In genomic region chr15:55993111-55993803, GRCh38 we compare ENCODE assay signal across 8 cellular contexts. TPM values are rescaled to one million over a fixed set of nuclear protein-coding genes. Genes with fewer than 3 reads are reported as not detected.
DNase-seq lines count a peak whose midpoint lies in the region; ATAC-seq and TF ChIP-seq lines count a peak whose summit lies in the region.

NEDD4 (minus strand) TSS chr15:55993612; CDS start chr15:55993555, 57 bp downstream.

- no peaks in the 10 kb centered on the region for H3K9me3 Mint-ChIP-seq in type B pancreatic cell

- H3K4me3 ChIP-seq in GM08714 (ENCODE audit: low read length): peak within 1 kb of the TSS; percentile 91
- peak within 1 kb of the TSS; percentile 59 for H3K4me3 ChIP-seq in NB4 (ENCODE audit: low read depth, low read length)
- H3K4me3 ChIP-seq in heart left ventricle: peak within 1 kb of the TSS; percentile 63 to 96 (median 84)

- 0 to 1% (median 1%) methylated on average over 66 to 83 of the region's 83 CpGs for WGBS in adipose tissue, 3 donors
- WGBS in heart left ventricle, 4 donors: 0 to 1% (median 0%) methylated on average over 17 to 83 of the region's 83 CpGs

- H3K36me3 Mint-ChIP-seq in type B pancreatic cell: peaks cover 4% of the 10 kb centered on the region

- TF ChIP-seq POLR2A in NB4 (IDR thresholded peaks at IDR 0.05; ENCODE audit: extremely low read depth, insufficient read length) (no peak), heart left ventricle (IDR thresholded peaks at IDR 0.05) (peak in 1 of 2 donors; percentile 64)

- H3K4me3 Mint-ChIP-seq in type B pancreatic cell: peak within 1 kb of the TSS; percentile 95

- no peaks in the 10 kb centered on the region for H3K27me3 ChIP-seq in heart left ventricle

- intact Hi-C loops in heart left ventricle (cut with DNase I): loop anchor here in 8 of 10 donors (2.0 to 10.0 kb wide), 9 partner anchors 49 to 252 kb away; partner anchors contain the start of gene RFX7 (in 5 of the 8)
- intact Hi-C loops in posterior cingulate gyrus (cut with DNase I): loop anchor here (5.0 kb wide), 1 partner anchor 249 kb away; the partner anchor contains the start of gene RFX7

- ATAC-seq in HG02571 (IDR thresholded peaks at IDR 0.05; ENCODE audit: unreplicated experiment): peak; percentile 81
- peak; percentile 94 to 98 (median 97) for ATAC-seq in heart left ventricle

- H3K36me3 ChIP-seq in heart left ventricle: no peaks in the 10 kb centered on the region

- peak; percentile 27 for TF ChIP-seq CTCF in NB4 (IDR thresholded peaks at IDR 0.05; ENCODE audit: low read depth, low read length)
- TF ChIP-seq CTCF in heart left ventricle (IDR thresholded peaks at IDR 0.05): peak; percentile 28 to 75 (median 54)
- TF ChIP-seq CTCF in type B pancreatic cell (conservative IDR thresholded peaks at IDR 0.05): peak; percentile 66

- no peaks in the 10 kb centered on the region for H3K9me3 ChIP-seq in heart left ventricle

- DNase-seq in NB4 (ENCODE audit: low read depth): peak; percentile 81
- peak; percentile 52 for DNase-seq in T follicular helper cell (ENCODE audit: low read depth)
- peak; percentile 91 to 93 (median 92) for DNase-seq in heart left ventricle
- peak; percentile 70 to 97 (median 81) for DNase-seq in posterior cingulate gyrus
- peak; percentile 87 for DNase-seq in type B pancreatic cell (ENCODE audit: extremely low spot score, unreplicated experiment)

- peaks cover 28% of the 10 kb centered on the region for H3K4me1 Mint-ChIP-seq in type B pancreatic cell (ENCODE audit: unreplicated experiment)

- H3K27ac ChIP-seq in adipose tissue (ENCODE audit: low read depth, low read length): peak within 1 kb of the TSS; percentile 5
- H3K27ac ChIP-seq in heart left ventricle: peak within 1 kb of the TSS; percentile 86 to 98 (median 94)

- peaks cover 4% of the 10 kb centered on the region for H3K27me3 Mint-ChIP-seq in type B pancreatic cell

- peaks cover 0 to 33% (median 11%) of the 10 kb centered on the region in 12 donors for H3K4me1 ChIP-seq in heart left ventricle

- H3K27ac Mint-ChIP-seq in type B pancreatic cell: peak within 1 kb of the TSS; percentile 87

RNA-seq across cellular contexts. Expression of gene NEDD4, which starts in this region (rescaled TPM):
- polyA plus RNA-seq in adipose tissue: 1 to 10 TPM; 1.4 to 6.1 (median 4.1) TPM
- 10 to 100 TPM in 4 of 9 donors, 1 to 10 TPM in 5; 6.0 to 14.8 (median 9.2) TPM for total RNA-seq in heart left ventricle
- polyA plus RNA-seq in heart left ventricle: 1 to 10 TPM; 1.8 to 5.5 TPM
- 19.6 and 21.1 TPM in 2 replicates for total RNA-seq in type B pancreatic cell (ENCODE audit: low replicate concordance)

Comparison
In these comparisons a context has a peak if more than half of its experiments do, and no peak if none do; other contexts are left out.
1. Peak in every context shown above with its lines: DNase-seq, ATAC-seq, H3K4me3 ChIP-seq and H3K27ac ChIP-seq.